ENCODE assay signal across 1 cellular context in genomic region chr1:37763791-37764741, GRCh38.
TF ChIP-seq lines count a peak whose summit lies in the region.

No MANE protein-coding gene starts in this region.

TF ChIP-seq in HepG2, 621 proteins besides CTCF, POLR2A, EP300 and RAD21 (continued from another document and continues in another):
- TF ChIP-seq GLMP (CRISPR knock-in tag; IDR thresholded peaks at IDR 0.05; ENCODE audit: borderline replicate concordance), result peak; percentile 97
- TF ChIP-seq AKNA (CRISPR knock-in tag; IDR thresholded peaks at IDR 0.05; ENCODE audit: borderline replicate concordance), result peak; percentile 99
- peak; percentile 98 for TF ChIP-seq THRA (CRISPR knock-in tag; IDR thresholded peaks at IDR 0.05; ENCODE audit: borderline replicate concordance)
- TF ChIP-seq SYNCRIP (IDR thresholded peaks at IDR 0.05; ENCODE audit: insufficient read depth, low read depth, low read length), result no peak
- peak; percentile 81 for TF ChIP-seq PHF20 (CRISPR knock-in tag; IDR thresholded peaks at IDR 0.05)
- no peak for TF ChIP-seq STAT6 (CRISPR knock-in tag; IDR thresholded peaks at IDR 0.05; ENCODE audit: borderline replicate concordance)
- TF ChIP-seq CCAR2 (optimal IDR thresholded peaks at IDR 0.05; ENCODE audit: low read depth, low read length), result no peak
- no peak for TF ChIP-seq SOX6 (IDR thresholded peaks at IDR 0.05)
- 0 out of 2 replicates have a peak, but pooled peaks have one; percentile 30 for TF ChIP-seq SOX6 (CRISPR knock-in tag; IDR thresholded peaks at IDR 0.05)
- no peak for TF ChIP-seq SUZ12 (IDR thresholded peaks at IDR 0.05; ENCODE audit: low read depth, low read length)
- TF ChIP-seq HOXA7 (CRISPR knock-in tag; IDR thresholded peaks at IDR 0.05), result peak; percentile 95
- peak; percentile 75 for TF ChIP-seq ZBTB33 (CRISPR knock-in tag; IDR thresholded peaks at IDR 0.05)
- TF ChIP-seq RXRB (CRISPR knock-in tag; IDR thresholded peaks at IDR 0.05; ENCODE audit: borderline replicate concordance), result peak; percentile 89
- TF ChIP-seq ZFP36 (IDR thresholded peaks at IDR 0.05; ENCODE audit: borderline replicate concordance, low read depth, low read length, partially characterized antibody), result no peak
- TF ChIP-seq TMF1 (CRISPR knock-in tag; IDR thresholded peaks at IDR 0.05; ENCODE audit: low read depth), result peak; percentile 99
- TF ChIP-seq ZNF205 (CRISPR knock-in tag; IDR thresholded peaks at IDR 0.05), result peak; percentile 97
- peak in 1 of 2 experiments; percentile 57; a peak in 1 of 4 replicates for TF ChIP-seq NR2F1 (CRISPR knock-in tag; IDR thresholded peaks at IDR 0.05)
- peak; percentile 85 for TF ChIP-seq SP4 (CRISPR knock-in tag; IDR thresholded peaks at IDR 0.05)
- TF ChIP-seq RNF219 (CRISPR knock-in tag; IDR thresholded peaks at IDR 0.05), result peak; percentile 96; the same call in 1 of the 2 replicates
- TF ChIP-seq GATA4 (IDR thresholded peaks at IDR 0.05; ENCODE audit: borderline replicate concordance, low read depth), result no peak
- no peak for TF ChIP-seq TRIM24 (CRISPR knock-in tag; IDR thresholded peaks at IDR 0.05)
- TF ChIP-seq RORA (CRISPR knock-in tag; IDR thresholded peaks at IDR 0.05), result no peak; the same call in 1 of the 2 replicates
- TF ChIP-seq ZNF644 (CRISPR knock-in tag; IDR thresholded peaks at IDR 0.05; ENCODE audit: low read depth), result peak; percentile 66
- peak; percentile 99 for TF ChIP-seq ZXDC (CRISPR knock-in tag; IDR thresholded peaks at IDR 0.05)
- peak; percentile 99 for TF ChIP-seq ZBTB7B (CRISPR knock-in tag; IDR thresholded peaks at IDR 0.05)
- TF ChIP-seq ZHX1 (CRISPR knock-in tag; IDR thresholded peaks at IDR 0.05; ENCODE audit: low read depth), result peak; percentile 97
- peak; percentile 94 for TF ChIP-seq ZNF574 (CRISPR knock-in tag; IDR thresholded peaks at IDR 0.05)
- peak; percentile 99 for TF ChIP-seq ZNF709 (CRISPR knock-in tag; IDR thresholded peaks at IDR 0.05)
- TF ChIP-seq ZNF232 (CRISPR knock-in tag; IDR thresholded peaks at IDR 0.05; ENCODE audit: borderline replicate concordance), result peak; percentile 100
- peak; percentile 85; the same call in 1 of the 2 replicates for TF ChIP-seq ZBTB3 (CRISPR knock-in tag; IDR thresholded peaks at IDR 0.05; ENCODE audit: borderline replicate concordance, low read depth)
- TF ChIP-seq ZMAT3 (CRISPR knock-in tag; conservative IDR thresholded peaks at IDR 0.05), result peak; percentile 99
- TF ChIP-seq ZNF333 (CRISPR knock-in tag; IDR thresholded peaks at IDR 0.05; ENCODE audit: borderline replicate concordance), result peak; percentile 100
- peak; percentile 97 for TF ChIP-seq MXD4 (CRISPR knock-in tag; IDR thresholded peaks at IDR 0.05)
- peak; percentile 99 for TF ChIP-seq WIZ (CRISPR knock-in tag; IDR thresholded peaks at IDR 0.05)
